10 cellular contexts compared by ENCODE assay signal in genomic region chr2:120949957-120950590, GRCh38.
"Had no signal": no experiment of that assay in that cellular context is flagged by ENCODE, and none has a peak within 500 bp of the region (broad histone marks: within the 10 kb centered on the region; RNA-seq: fewer than 3 reads in every experiment).

No MANE protein-coding gene starts in this region.

- H3K4me3 ChIP-seq: heart left ventricle, left ventricle myocardium inferior, upper lobe of left lung had no signal

- H3K4me1 ChIP-seq: heart left ventricle, left ventricle myocardium inferior, upper lobe of left lung had no signal

- H3K9me3 ChIP-seq: heart left ventricle, left ventricle myocardium inferior, upper lobe of left lung had no signal

- H3K27me3 ChIP-seq: heart left ventricle, upper lobe of left lung had no signal

- H3K27ac ChIP-seq: heart left ventricle, left ventricle myocardium inferior, upper lobe of left lung had no signal

- H3K36me3 ChIP-seq: heart left ventricle, left ventricle myocardium inferior, upper lobe of left lung had no signal

- DNase-seq: amygdala; foreskin melanocyte; heart left ventricle; islet precursor cell; left ventricle myocardium inferior; mesendoderm; stimulated activated CD4-positive, alpha-beta T cell treated with anti-CD3 and anti-CD28 coated beads, Interleukin-2, amount 100 ng/mL, for 48 hours; stimulated activated naive CD4-positive, alpha-beta T cell treated with Interleukin-2 at 50 U/mL for 16 hours; T-helper 9 cell; upper lobe of left lung had no signal
